ENCODE assay signal across 1 cellular context in the genomic region with DNA sequence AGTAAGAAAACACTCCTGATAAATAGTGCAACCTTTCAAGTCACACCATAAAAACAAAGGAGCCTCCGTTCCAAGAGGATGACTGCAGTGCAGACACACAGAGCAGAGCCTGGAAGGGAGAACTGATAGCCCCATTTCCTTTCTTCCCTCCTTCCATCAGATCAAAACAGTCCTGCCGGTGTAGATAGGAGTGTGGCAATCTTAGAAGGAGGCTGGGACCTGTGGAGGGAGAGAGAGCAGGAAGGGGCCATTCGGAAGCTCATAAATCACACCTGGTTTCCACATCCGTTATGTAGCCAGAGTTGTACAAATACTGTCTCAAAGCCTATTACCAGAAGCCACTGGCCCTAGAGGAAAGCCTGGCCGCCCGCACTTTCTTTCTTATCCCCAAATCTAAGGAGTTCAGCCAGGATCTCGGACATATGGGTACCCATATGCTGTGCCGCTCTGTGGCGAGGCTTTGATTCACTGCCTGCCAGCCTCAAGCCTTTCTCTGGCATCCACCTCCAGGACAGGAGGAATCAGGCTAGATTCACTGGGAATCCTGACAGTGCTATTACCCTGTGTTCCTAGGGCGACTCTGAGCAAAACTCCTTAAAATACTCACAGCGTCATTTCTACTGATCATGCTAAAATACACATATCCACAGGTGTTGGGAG.
A peak's percentile ranks its signal among the peaks of the same experiment; 100 is the strongest.
TF ChIP-seq lines count a peak whose summit lies in the region.

No MANE protein-coding gene starts in this region.

TF ChIP-seq in K562, 482 proteins besides CTCF, POLR2A, EP300 and RAD21 (continued from another document and continues in another):
- TF ChIP-seq, protein P1, sequence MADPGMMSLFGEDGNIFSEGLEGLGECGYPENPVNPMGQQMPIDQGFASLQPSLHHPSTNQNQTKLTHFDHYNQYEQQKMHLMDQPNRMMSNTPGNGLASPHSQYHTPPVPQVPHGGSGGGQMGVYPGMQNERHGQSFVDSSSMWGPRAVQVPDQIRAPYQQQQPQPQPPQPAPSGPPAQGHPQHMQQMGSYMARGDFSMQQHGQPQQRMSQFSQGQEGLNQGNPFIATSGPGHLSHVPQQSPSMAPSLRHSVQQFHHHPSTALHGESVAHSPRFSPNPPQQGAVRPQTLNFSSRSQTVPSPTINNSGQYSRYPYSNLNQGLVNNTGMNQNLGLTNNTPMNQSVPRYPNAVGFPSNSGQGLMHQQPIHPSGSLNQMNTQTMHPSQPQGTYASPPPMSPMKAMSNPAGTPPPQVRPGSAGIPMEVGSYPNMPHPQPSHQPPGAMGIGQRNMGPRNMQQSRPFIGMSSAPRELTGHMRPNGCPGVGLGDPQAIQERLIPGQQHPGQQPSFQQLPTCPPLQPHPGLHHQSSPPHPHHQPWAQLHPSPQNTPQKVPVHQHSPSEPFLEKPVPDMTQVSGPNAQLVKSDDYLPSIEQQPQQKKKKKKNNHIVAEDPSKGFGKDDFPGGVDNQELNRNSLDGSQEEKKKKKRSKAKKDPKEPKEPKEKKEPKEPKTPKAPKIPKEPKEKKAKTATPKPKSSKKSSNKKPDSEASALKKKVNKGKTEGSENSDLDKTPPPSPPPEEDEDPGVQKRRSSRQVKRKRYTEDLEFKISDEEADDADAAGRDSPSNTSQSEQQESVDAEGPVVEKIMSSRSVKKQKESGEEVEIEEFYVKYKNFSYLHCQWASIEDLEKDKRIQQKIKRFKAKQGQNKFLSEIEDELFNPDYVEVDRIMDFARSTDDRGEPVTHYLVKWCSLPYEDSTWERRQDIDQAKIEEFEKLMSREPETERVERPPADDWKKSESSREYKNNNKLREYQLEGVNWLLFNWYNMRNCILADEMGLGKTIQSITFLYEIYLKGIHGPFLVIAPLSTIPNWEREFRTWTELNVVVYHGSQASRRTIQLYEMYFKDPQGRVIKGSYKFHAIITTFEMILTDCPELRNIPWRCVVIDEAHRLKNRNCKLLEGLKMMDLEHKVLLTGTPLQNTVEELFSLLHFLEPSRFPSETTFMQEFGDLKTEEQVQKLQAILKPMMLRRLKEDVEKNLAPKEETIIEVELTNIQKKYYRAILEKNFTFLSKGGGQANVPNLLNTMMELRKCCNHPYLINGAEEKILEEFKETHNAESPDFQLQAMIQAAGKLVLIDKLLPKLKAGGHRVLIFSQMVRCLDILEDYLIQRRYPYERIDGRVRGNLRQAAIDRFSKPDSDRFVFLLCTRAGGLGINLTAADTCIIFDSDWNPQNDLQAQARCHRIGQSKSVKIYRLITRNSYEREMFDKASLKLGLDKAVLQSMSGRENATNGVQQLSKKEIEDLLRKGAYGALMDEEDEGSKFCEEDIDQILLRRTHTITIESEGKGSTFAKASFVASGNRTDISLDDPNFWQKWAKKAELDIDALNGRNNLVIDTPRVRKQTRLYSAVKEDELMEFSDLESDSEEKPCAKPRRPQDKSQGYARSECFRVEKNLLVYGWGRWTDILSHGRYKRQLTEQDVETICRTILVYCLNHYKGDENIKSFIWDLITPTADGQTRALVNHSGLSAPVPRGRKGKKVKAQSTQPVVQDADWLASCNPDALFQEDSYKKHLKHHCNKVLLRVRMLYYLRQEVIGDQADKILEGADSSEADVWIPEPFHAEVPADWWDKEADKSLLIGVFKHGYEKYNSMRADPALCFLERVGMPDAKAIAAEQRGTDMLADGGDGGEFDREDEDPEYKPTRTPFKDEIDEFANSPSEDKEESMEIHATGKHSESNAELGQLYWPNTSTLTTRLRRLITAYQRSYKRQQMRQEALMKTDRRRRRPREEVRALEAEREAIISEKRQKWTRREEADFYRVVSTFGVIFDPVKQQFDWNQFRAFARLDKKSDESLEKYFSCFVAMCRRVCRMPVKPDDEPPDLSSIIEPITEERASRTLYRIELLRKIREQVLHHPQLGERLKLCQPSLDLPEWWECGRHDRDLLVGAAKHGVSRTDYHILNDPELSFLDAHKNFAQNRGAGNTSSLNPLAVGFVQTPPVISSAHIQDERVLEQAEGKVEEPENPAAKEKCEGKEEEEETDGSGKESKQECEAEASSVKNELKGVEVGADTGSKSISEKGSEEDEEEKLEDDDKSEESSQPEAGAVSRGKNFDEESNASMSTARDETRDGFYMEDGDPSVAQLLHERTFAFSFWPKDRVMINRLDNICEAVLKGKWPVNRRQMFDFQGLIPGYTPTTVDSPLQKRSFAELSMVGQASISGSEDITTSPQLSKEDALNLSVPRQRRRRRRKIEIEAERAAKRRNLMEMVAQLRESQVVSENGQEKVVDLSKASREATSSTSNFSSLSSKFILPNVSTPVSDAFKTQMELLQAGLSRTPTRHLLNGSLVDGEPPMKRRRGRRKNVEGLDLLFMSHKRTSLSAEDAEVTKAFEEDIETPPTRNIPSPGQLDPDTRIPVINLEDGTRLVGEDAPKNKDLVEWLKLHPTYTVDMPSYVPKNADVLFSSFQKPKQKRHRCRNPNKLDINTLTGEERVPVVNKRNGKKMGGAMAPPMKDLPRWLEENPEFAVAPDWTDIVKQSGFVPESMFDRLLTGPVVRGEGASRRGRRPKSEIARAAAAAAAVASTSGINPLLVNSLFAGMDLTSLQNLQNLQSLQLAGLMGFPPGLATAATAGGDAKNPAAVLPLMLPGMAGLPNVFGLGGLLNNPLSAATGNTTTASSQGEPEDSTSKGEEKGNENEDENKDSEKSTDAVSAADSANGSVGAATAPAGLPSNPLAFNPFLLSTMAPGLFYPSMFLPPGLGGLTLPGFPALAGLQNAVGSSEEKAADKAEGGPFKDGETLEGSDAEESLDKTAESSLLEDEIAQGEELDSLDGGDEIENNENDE (IDR thresholded peaks at IDR 0.05; ENCODE audit: low read depth, low read length): no peak
- TF ChIP-seq, protein P2, sequence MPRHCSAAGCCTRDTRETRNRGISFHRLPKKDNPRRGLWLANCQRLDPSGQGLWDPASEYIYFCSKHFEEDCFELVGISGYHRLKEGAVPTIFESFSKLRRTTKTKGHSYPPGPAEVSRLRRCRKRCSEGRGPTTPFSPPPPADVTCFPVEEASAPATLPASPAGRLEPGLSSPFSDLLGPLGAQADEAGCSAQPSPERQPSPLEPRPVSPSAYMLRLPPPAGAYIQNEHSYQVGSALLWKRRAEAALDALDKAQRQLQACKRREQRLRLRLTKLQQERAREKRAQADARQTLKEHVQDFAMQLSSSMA (CRISPR knock-in tag; IDR thresholded peaks at IDR 0.05): no peak
- TF ChIP-seq PHB2 (IDR thresholded peaks at IDR 0.05; ENCODE audit: low read depth) (peak; percentile 74; the same call in 1 of the 2 replicates), CBX5 (IDR thresholded peaks at IDR 0.05; ENCODE audit: borderline replicate concordance, low read depth) (no peak), ZNF212 (CRISPR knock-in tag; IDR thresholded peaks at IDR 0.05) (no peak), HSF4 (CRISPR knock-in tag; IDR thresholded peaks at IDR 0.05; ENCODE audit: borderline replicate concordance) (no peak)
- TF ChIP-seq, protein P3, sequence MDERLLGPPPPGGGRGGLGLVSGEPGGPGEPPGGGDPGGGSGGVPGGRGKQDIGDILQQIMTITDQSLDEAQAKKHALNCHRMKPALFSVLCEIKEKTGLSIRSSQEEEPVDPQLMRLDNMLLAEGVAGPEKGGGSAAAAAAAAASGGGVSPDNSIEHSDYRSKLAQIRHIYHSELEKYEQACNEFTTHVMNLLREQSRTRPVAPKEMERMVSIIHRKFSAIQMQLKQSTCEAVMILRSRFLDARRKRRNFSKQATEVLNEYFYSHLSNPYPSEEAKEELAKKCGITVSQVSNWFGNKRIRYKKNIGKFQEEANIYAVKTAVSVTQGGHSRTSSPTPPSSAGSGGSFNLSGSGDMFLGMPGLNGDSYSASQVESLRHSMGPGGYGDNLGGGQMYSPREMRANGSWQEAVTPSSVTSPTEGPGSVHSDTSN (CRISPR knock-in tag; IDR thresholded peaks at IDR 0.05; ENCODE audit: low read depth): peak; percentile 56
- TF ChIP-seq, protein P3 (tag; conservative IDR thresholded peaks at IDR 0.05; ENCODE audit: low read depth): peak; percentile 96
- TF ChIP-seq, protein P4, sequence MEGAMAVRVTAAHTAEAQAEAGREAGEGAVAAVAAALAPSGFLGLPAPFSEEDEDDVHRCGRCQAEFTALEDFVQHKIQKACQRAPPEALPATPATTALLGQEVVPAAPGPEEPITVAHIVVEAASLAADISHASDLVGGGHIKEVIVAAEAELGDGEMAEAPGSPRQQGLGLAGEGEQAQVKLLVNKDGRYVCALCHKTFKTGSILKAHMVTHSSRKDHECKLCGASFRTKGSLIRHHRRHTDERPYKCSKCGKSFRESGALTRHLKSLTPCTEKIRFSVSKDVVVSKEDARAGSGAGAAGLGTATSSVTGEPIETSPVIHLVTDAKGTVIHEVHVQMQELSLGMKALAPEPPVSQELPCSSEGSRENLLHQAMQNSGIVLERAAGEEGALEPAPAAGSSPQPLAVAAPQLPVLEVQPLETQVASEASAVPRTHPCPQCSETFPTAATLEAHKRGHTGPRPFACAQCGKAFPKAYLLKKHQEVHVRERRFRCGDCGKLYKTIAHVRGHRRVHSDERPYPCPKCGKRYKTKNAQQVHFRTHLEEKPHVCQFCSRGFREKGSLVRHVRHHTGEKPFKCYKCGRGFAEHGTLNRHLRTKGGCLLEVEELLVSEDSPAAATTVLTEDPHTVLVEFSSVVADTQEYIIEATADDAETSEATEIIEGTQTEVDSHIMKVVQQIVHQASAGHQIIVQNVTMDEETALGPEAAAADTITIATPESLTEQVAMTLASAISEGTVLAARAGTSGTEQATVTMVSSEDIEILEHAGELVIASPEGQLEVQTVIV (CRISPR knock-in tag; IDR thresholded peaks at IDR 0.05; ENCODE audit: borderline replicate concordance): no peak
- TF ChIP-seq, protein P5, sequence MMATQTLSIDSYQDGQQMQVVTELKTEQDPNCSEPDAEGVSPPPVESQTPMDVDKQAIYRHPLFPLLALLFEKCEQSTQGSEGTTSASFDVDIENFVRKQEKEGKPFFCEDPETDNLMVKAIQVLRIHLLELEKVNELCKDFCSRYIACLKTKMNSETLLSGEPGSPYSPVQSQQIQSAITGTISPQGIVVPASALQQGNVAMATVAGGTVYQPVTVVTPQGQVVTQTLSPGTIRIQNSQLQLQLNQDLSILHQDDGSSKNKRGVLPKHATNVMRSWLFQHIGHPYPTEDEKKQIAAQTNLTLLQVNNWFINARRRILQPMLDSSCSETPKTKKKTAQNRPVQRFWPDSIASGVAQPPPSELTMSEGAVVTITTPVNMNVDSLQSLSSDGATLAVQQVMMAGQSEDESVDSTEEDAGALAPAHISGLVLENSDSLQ (IDR thresholded peaks at IDR 0.05): peak; percentile 96
